Comparison of ENCODE assay signal across 16 cellular contexts in genomic region chr11:61203873-61204272, GRCh38. TPM values are rescaled to one million over a fixed set of nuclear protein-coding genes. Genes with fewer than 3 reads are reported as not detected.
"Had no signal": no experiment of that assay in that cellular context is flagged by ENCODE, and none has a peak within 500 bp of the region (broad histone marks: within the 10 kb centered on the region; RNA-seq: fewer than 3 reads in every experiment).

No MANE protein-coding gene starts in this region.

RNA-seq across cellular contexts. Expression of gene PGA3, which starts 0.6 kb away (rescaled TPM):
- total RNA-seq: activated CD4-positive, alpha-beta memory T cell treated with anti-CD3 and anti-CD28 coated beads for 36 hours; activated CD4-positive, alpha-beta T cell treated with anti-CD3 and anti-CD28 coated beads for 36 hours; activated CD4-positive, alpha-beta T cell treated with anti-CD3 and anti-CD28 coated beads, Interleukin-2, amount 10 ng/mL, durations not matched to agents 24 days and 14 days; activated CD8-positive, alpha-beta memory T cell treated with anti-CD3 and anti-CD28 coated beads for 36 hours; activated CD8-positive, alpha-beta memory T cell treated with anti-CD3 and anti-CD28 coated beads, Interleukin-2, amount 10 ng/mL, durations not matched to agents 7 days and 5 days; activated CD8-positive, alpha-beta T cell treated with anti-CD3 and anti-CD28 coated beads, Interleukin-2, amount 10 ng/mL, durations not matched to agents 7 days and 5 days; activated naive CD4-positive, alpha-beta T cell treated with anti-CD3 and anti-CD28 coated beads for 36 hours; activated naive CD8-positive, alpha-beta T cell treated with anti-CD3 and anti-CD28 coated beads for 36 hours; activated T-helper 1 cell treated with anti-CD3 and anti-CD28 coated beads, Interleukin-12 subunit alpha, Interleukin-12 subunit beta, Interleukin-2, Interleukin-4 antibody, amounts not matched to agents 30 ng/mL and 10 ng/mL and 1 ng/mL, durations not matched to agents 14 hours and 24 hours and 36 hours; activated T-helper 2 cell treated with anti-CD3 and anti-CD28 coated beads, Interferon-gamma antibody, Interleukin-2, Interleukin-4, amounts not matched to agents 10 μg/mL and 5 μg/mL and 100 μg/mL, durations not matched to agents 14 hours and 24 hours and 36 hours; chondrocyte; dermis microvascular lymphatic vessel endothelial cell; endothelial cell of umbilical vein; esophagus squamous epithelium; fibroblast of villous mesenchyme; T-helper 1 cell treated with Interleukin-12 subunit alpha and Interleukin-12 subunit beta and Interleukin-4 antibody, amounts not matched to agents 30 ng/mL and 1 ng/mL, for 36 hours had no signal
- polyA plus RNA-seq: endothelial cell of umbilical vein had no signal

RNA-seq across cellular contexts. Expression of gene PGA4, which starts 18.3 kb away (rescaled TPM):
- total RNA-seq: activated CD4-positive, alpha-beta memory T cell treated with anti-CD3 and anti-CD28 coated beads for 36 hours; activated CD4-positive, alpha-beta T cell treated with anti-CD3 and anti-CD28 coated beads for 36 hours; activated CD4-positive, alpha-beta T cell treated with anti-CD3 and anti-CD28 coated beads, Interleukin-2, amount 10 ng/mL, durations not matched to agents 24 days and 14 days; activated CD8-positive, alpha-beta memory T cell treated with anti-CD3 and anti-CD28 coated beads for 36 hours; activated CD8-positive, alpha-beta memory T cell treated with anti-CD3 and anti-CD28 coated beads, Interleukin-2, amount 10 ng/mL, durations not matched to agents 7 days and 5 days; activated CD8-positive, alpha-beta T cell treated with anti-CD3 and anti-CD28 coated beads, Interleukin-2, amount 10 ng/mL, durations not matched to agents 7 days and 5 days; activated naive CD4-positive, alpha-beta T cell treated with anti-CD3 and anti-CD28 coated beads for 36 hours; activated naive CD8-positive, alpha-beta T cell treated with anti-CD3 and anti-CD28 coated beads for 36 hours; activated T-helper 1 cell treated with anti-CD3 and anti-CD28 coated beads, Interleukin-12 subunit alpha, Interleukin-12 subunit beta, Interleukin-2, Interleukin-4 antibody, amounts not matched to agents 30 ng/mL and 10 ng/mL and 1 ng/mL, durations not matched to agents 14 hours and 24 hours and 36 hours; activated T-helper 2 cell treated with anti-CD3 and anti-CD28 coated beads, Interferon-gamma antibody, Interleukin-2, Interleukin-4, amounts not matched to agents 10 μg/mL and 5 μg/mL and 100 μg/mL, durations not matched to agents 14 hours and 24 hours and 36 hours; chondrocyte; dermis microvascular lymphatic vessel endothelial cell; endothelial cell of umbilical vein; fibroblast of villous mesenchyme; T-helper 1 cell treated with Interleukin-12 subunit alpha and Interleukin-12 subunit beta and Interleukin-4 antibody, amounts not matched to agents 30 ng/mL and 1 ng/mL, for 36 hours had no signal

RNA-seq across cellular contexts. Expression of gene PGA5, which starts 37.1 kb away (rescaled TPM):
- total RNA-seq: activated CD4-positive, alpha-beta memory T cell treated with anti-CD3 and anti-CD28 coated beads for 36 hours; activated CD4-positive, alpha-beta T cell treated with anti-CD3 and anti-CD28 coated beads for 36 hours; activated CD4-positive, alpha-beta T cell treated with anti-CD3 and anti-CD28 coated beads, Interleukin-2, amount 10 ng/mL, durations not matched to agents 24 days and 14 days; activated CD8-positive, alpha-beta memory T cell treated with anti-CD3 and anti-CD28 coated beads for 36 hours; activated CD8-positive, alpha-beta memory T cell treated with anti-CD3 and anti-CD28 coated beads, Interleukin-2, amount 10 ng/mL, durations not matched to agents 7 days and 5 days; activated CD8-positive, alpha-beta T cell treated with anti-CD3 and anti-CD28 coated beads, Interleukin-2, amount 10 ng/mL, durations not matched to agents 7 days and 5 days; activated naive CD4-positive, alpha-beta T cell treated with anti-CD3 and anti-CD28 coated beads for 36 hours; activated naive CD8-positive, alpha-beta T cell treated with anti-CD3 and anti-CD28 coated beads for 36 hours; activated T-helper 1 cell treated with anti-CD3 and anti-CD28 coated beads, Interleukin-12 subunit alpha, Interleukin-12 subunit beta, Interleukin-2, Interleukin-4 antibody, amounts not matched to agents 30 ng/mL and 10 ng/mL and 1 ng/mL, durations not matched to agents 14 hours and 24 hours and 36 hours; activated T-helper 2 cell treated with anti-CD3 and anti-CD28 coated beads, Interferon-gamma antibody, Interleukin-2, Interleukin-4, amounts not matched to agents 10 μg/mL and 5 μg/mL and 100 μg/mL, durations not matched to agents 14 hours and 24 hours and 36 hours; chondrocyte; dermis microvascular lymphatic vessel endothelial cell; endothelial cell of umbilical vein; fibroblast of villous mesenchyme; T-helper 1 cell treated with Interleukin-12 subunit alpha and Interleukin-12 subunit beta and Interleukin-4 antibody, amounts not matched to agents 30 ng/mL and 1 ng/mL, for 36 hours had no signal
- polyA plus RNA-seq: endothelial cell of umbilical vein had no signal
